In the genomic region with DNA sequence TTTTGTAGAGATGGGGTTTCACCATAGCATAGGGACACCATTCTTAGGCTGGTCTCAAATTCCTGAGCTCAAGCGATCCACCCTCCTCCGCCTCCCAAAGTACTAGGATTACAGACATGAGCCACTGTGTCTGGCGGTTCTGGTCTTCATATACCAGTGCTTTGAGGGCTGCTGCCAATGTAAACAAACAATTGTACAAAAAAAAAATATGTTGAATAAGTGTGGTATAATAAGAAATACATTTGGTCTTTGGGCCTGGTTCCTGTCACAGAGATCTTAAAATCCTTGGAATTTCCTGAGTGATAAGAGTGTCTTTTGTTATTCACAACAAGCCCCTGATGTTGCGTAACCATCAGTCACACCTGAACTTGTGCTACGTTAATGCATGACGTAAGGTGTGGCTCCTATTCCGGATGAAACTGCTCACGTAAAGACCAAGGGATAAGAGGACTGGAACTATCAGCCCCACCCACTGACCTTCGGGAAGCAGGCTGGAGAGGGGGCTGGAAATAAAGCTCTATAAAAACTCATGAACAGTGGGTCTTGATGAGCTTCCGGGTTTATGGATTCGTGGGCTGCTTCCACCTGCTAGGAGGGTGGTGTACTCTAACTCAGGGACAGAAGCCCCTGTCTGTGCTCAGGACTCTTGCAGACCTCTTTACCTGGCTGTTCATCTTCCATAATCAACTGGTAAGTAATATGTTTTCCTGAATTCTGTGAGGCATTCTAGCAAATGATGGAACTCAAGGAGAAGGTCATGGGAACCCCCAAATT, we compare ENCODE assay signal across 7 cellular contexts. TPM values are rescaled to one million over a fixed set of nuclear protein-coding genes. Genes with fewer than 3 reads are reported as not detected.
A peak's percentile ranks its signal among the peaks of the same experiment; 100 is the strongest.
DNase-seq lines count a peak whose midpoint lies in the region; ATAC-seq and TF ChIP-seq lines count a peak whose summit lies in the region.

No MANE protein-coding gene starts in this region.

- H3K27me3 ChIP-seq in iPS-15b (ENCODE audit: control insufficient read depth, insufficient read depth, low read length) (no peaks in the 10 kb centered on the region), thymus (ENCODE audit: control insufficient read depth, insufficient read depth) (no peaks in the 10 kb centered on the region)

- DNase-seq in LoVo (ENCODE audit: low spot score) (peak; percentile 90), astrocyte of the spinal cord (ENCODE audit: low read depth, low spot score) (peak; percentile 48), NCI-H1436 treated with DMSO at 0.1 percent for 48 hours (lab: John Stamatoyannopoulos, UW) (no peak), medulla oblongata (ENCODE audit: extremely low spot score) (no peak)

- H3K9me3 ChIP-seq in iPS-15b (ENCODE audit: control insufficient read depth, insufficient read depth, low read length) (no peaks in the 10 kb centered on the region), thymus (ENCODE audit: control insufficient read depth) (no peaks in the 10 kb centered on the region)

- in situ Hi-C loops in astrocyte of the spinal cord (cut with HindIII; ENCODE audit: low sequenced_read_pairs), result no loop called here

- H3K4me1 ChIP-seq in iPS-15b (ENCODE audit: control insufficient read depth, insufficient read depth, low read length), result peaks cover 12% of the 10 kb centered on the region
- H3K4me1 ChIP-seq in thymus (ENCODE audit: control insufficient read depth, insufficient read depth, low read length), result no peaks in the 10 kb centered on the region

- H3K36me3 ChIP-seq in iPS-15b (ENCODE audit: control insufficient read depth, insufficient read depth, low read length), result no peaks in the 10 kb centered on the region
- H3K36me3 ChIP-seq in thymus (ENCODE audit: control insufficient read depth, insufficient read depth), result no peaks in the 10 kb centered on the region

- TF ChIP-seq CTCF in astrocyte of the spinal cord (IDR thresholded peaks at IDR 0.05; ENCODE audit: low read depth, low read length), result no peak

- ATAC-seq in HG03097 (IDR thresholded peaks at IDR 0.05; ENCODE audit: low FRiP score, unreplicated experiment), result no peak

- H3K4me3 ChIP-seq in astrocyte of the spinal cord (ENCODE audit: low read depth, low read length) (no peak overlapping the region), iPS-15b (ENCODE audit: low read depth, low read length) (peak overlapping the region; percentile 26), thymus (ENCODE audit: low read length) (no peak overlapping the region)

- 96% methylated on average over 11 of the region's 11 CpGs for WGBS in thymus

- H3K27ac ChIP-seq in thymus (ENCODE audit: low read depth), result peak overlapping the region; percentile 31

- H3K9ac ChIP-seq in iPS-15b (ENCODE audit: low read depth, low read length), result no peak overlapping the region

RNA-seq across cellular contexts. Expression of a gene that starts 16.5 kb away (rescaled TPM):
- polyA plus RNA-seq in thymus, result 95.5 TPM

RNA-seq across cellular contexts. Expression of a gene that starts 18.7 kb away (rescaled TPM):
- polyA plus RNA-seq in thymus, result 6.7 TPM

Comparison
In these comparisons a context has a peak if more than half of its experiments do, and no peak if none do; other contexts are left out.
1. DNase-seq: peak in LoVo (single experiment) and astrocyte of the spinal cord (single experiment); none in NCI-H1436 treated with DMSO at 0.1 percent for 48 hours (single experiment) and medulla oblongata (single experiment).